Comparison of ENCODE assay signal across 9 cellular contexts in genomic region chr5:171595801-171596231, GRCh38.
DNase-seq lines count a peak whose midpoint lies in the region; ATAC-seq and TF ChIP-seq lines count a peak whose summit lies in the region.
"Had no signal": no experiment of that assay in that cellular context is flagged by ENCODE, and none has a peak within 500 bp of the region (broad histone marks: within the 10 kb centered on the region; RNA-seq: fewer than 3 reads in every experiment).

No MANE protein-coding gene starts in this region.

- no peak overlapping the region for H3K4me3 ChIP-seq in PC-9

- CTCF ChIA-PET in PC-9 (lab: Charles Lee) = interaction anchor here (0.6 kb wide), 1 partner anchor 814 kb away, joined by 3 read pairs; no protein-coding TSS in a partner anchor

- no peaks in the 10 kb centered on the region for H4K20me1 ChIP-seq in PC-9 (ENCODE audit: insufficient read depth)

- POLR2A ChIA-PET in PC-9 (lab: Charles Lee; ENCODE audit: unreplicated experiment) = interaction anchor here (0.5 kb wide), 1 partner anchor 151 kb away, joined by 3 read pairs; no protein-coding TSS in a partner anchor

- H3K9me2 ChIP-seq in PC-9 (ENCODE audit: insufficient read depth) = no peaks in the 10 kb centered on the region

- BruUV-seq in PC-9 (replicated peaks; lab: Mats Ljungman, UMichigan) = no TSS peak

- H2AFZ ChIP-seq in PC-9 = no peak overlapping the region

- TF ChIP-seq CTCF in AG09319 (IDR thresholded peaks at IDR 0.05; ENCODE audit: low read depth, low read length) = no peak
- TF ChIP-seq CTCF in PC-9 (conservative IDR thresholded peaks at IDR 0.05) = no peak

- peak; percentile 63 for DNase-seq in AG09319 (ENCODE audit: extremely low read depth, low read depth)
- peak; percentile 20 to 80 for DNase-seq in PC-9
- DNase-seq in glomerular visceral epithelial cell (ENCODE audit: extremely low spot score) = peak; percentile 37
- DNase-seq in COR-L47 (lab: John Stamatoyannopoulos, UW) = no peak
- no peak for DNase-seq in SKM-1 (lab: John Stamatoyannopoulos, UW; ENCODE audit: unreplicated experiment)
- DNase-seq in NCI-H748 (lab: John Stamatoyannopoulos, UW; ENCODE audit: unreplicated experiment) = no peak
- DNase-seq: nephron progenitor cell had no signal

- H3K9me3 ChIP-seq in PC-9 (ENCODE audit: insufficient read depth, low read depth) = no peaks in the 10 kb centered on the region

- peak overlapping the region; percentile 48 for H3K4me2 ChIP-seq in PC-9

- H3K4me1 ChIP-seq in PC-9 (replicated peaks; ENCODE audit: insufficient read depth) = peaks cover 19% of the 10 kb centered on the region

- H3K27me3 ChIP-seq in PC-9 (ENCODE audit: insufficient read depth, low read depth) = peaks cover 3% of the 10 kb centered on the region; the same call in 1 of the 2 replicates

- no peaks in the 10 kb centered on the region for H3K79me2 ChIP-seq in PC-9 (ENCODE audit: low read depth)

- H3K36me3 ChIP-seq in PC-9 (ENCODE audit: low read depth) = no peaks in the 10 kb centered on the region

- intact Hi-C loops in PC-9 (cut with micrococcal nuclease; ENCODE audit: unreplicated experiment) = loop anchor here (1.0 to 5.0 kb wide), 2 partner anchors 76 to 99 kb away; no protein-coding TSS in a partner anchor

- peak overlapping the region; percentile 52 for H3K27ac ChIP-seq in PC-9

- H3F3A ChIP-seq in PC-9 (ENCODE audit: insufficient read depth, low read depth) = peaks cover 17% of the 10 kb centered on the region; the same call in 1 of the 2 replicates

- peak; percentile 55 for ATAC-seq in GM21737 (IDR thresholded peaks at IDR 0.05; ENCODE audit: unreplicated experiment)
- ATAC-seq in GM19397 (IDR thresholded peaks at IDR 0.05; ENCODE audit: unreplicated experiment) = no peak

Comparison
In these comparisons a context has a peak if more than half of its experiments do, and no peak if none do; other contexts are left out.
1. DNase-seq: peak in AG09319 (single experiment), PC-9 (2 of 2) and glomerular visceral epithelial cell (single experiment); none in COR-L47 (single experiment), SKM-1 (single experiment) and NCI-H748 (single experiment).